ENCODE assay signal across 9 cellular contexts in the genomic region with DNA sequence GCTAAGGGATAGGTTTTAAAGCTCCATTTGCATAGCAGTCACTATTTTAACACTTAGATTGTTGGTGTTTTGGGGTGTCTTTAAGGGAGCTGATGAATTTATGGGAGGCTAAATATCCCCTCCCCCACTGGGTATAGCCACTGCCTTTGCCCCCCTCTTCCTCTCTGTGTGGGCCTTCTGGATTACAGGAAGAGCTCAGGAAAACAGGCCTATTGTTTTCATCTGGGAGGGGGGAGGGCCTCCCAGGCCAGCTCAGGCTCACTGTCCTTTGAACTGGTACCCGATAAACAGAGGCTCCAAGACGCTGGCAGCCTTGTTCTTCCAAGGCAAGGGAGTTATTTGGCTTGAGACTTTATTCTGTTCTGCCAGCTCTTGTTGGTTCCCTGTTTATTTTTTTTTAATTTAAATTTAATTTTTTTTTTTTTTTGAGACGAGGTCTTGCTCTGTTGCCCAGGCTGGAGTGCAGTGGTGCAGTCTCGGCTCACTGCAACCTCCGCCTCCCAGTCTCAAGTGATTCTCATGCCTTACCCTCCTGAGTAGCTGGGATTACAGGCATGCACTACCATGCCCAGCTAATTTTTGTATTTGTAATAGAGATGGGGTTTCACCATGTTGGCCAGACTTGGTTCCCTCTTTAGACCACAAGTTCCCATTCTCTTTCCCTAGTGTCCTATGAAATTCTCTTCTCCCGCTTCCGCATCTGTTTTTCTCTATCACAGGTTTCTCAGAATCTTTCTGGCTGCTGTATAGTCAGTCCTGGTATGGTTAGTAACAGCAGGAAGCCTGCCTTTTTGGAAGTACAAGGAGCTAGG. TPM values are rescaled to one million over a fixed set of nuclear protein-coding genes. Genes with fewer than 3 reads are reported as not detected.
DNase-seq lines count a peak whose midpoint lies in the region; ATAC-seq, FAIRE-seq and TF ChIP-seq lines count a peak whose summit lies in the region.
"Had no signal": no experiment of that assay in that cellular context is flagged by ENCODE, and none has a peak within 500 bp of the region (broad histone marks: within the 10 kb centered on the region; RNA-seq: fewer than 3 reads in every experiment).

No MANE protein-coding gene starts in this region.

- no peak for TF ChIP-seq CTCF in VCaP (conservative IDR thresholded peaks at IDR 0.05)
- no peak for TF ChIP-seq CTCF in cardiac muscle cell (IDR thresholded peaks at IDR 0.05; ENCODE audit: low read depth, low read length)

- H2BK15ac ChIP-seq in neuronal stem cell (ENCODE audit: low read length) = no peak overlapping the region

- ATAC-seq in GM18519 (IDR thresholded peaks at IDR 0.05; ENCODE audit: low FRiP score, unreplicated experiment) (no peak), GM19455 (IDR thresholded peaks at IDR 0.05; ENCODE audit: unreplicated experiment) (no peak)

- H3K9ac ChIP-seq in BLaER1 = no peak overlapping the region
- H3K9ac ChIP-seq in neuronal stem cell (ENCODE audit: low read depth, low read length, poor library complexity) = no peak overlapping the region

- peaks cover 53% of the 10 kb centered on the region for H3K36me3 ChIP-seq in BLaER1
- H3K36me3 ChIP-seq in cardiac muscle cell = no peaks in the 10 kb centered on the region
- peaks cover 0 to 20% of the 10 kb centered on the region in 2 donors for H3K36me3 ChIP-seq in neuronal stem cell (replicated peaks in 1 of 2; ENCODE audit: control insufficient read depth in 2 of 2, insufficient read depth in 2 of 2, low read length in 2 of 2)

- DNase-seq in cardiac muscle cell (ENCODE audit: low read depth in 1 of 2, low spot score in 1 of 2) = peak in 1 of 2 donors; percentile 57
- DNase-seq in neuronal stem cell (ENCODE audit: low spot score) = peak; percentile 48
- DNase-seq in activated CD4-positive, alpha-beta T cell treated with anti-CD3 and anti-CD28 coated beads, Interleukin-2, amount 50 U/mL, for 4 hours = no peak
- DNase-seq in GM12891 (ENCODE audit: insufficient read length, low spot score) = no peak

- peaks cover 2% of the 10 kb centered on the region for H3K79me1 ChIP-seq in neuronal stem cell (ENCODE audit: low read depth, low read length)

- H2BK12ac ChIP-seq in neuronal stem cell (ENCODE audit: low read length) = no peak overlapping the region

- H2BK120ac ChIP-seq in neuronal stem cell (ENCODE audit: low read depth, low read length) = no peak overlapping the region

- H2AK5ac ChIP-seq in neuronal stem cell (ENCODE audit: low read depth, low read length) = no peak overlapping the region

- WGBS in neuronal stem cell (ENCODE audit: extremely low coverage in 2 of 2, insufficient read length in 2 of 2, insufficient replicate concordance in 1 of 2), 2 donors = no CpG with 5 or more reads among the region's 7 CpGs

- no peak overlapping the region for H4K8ac ChIP-seq in neuronal stem cell (ENCODE audit: low read depth, low read length)

- no peak overlapping the region for H3K23ac ChIP-seq in neuronal stem cell (ENCODE audit: low read depth, low read length, poor library complexity)

- no peak overlapping the region for H2AFZ ChIP-seq in neuronal stem cell (ENCODE audit: low read length)

- peaks cover 21% of the 10 kb centered on the region for H3K4me1 ChIP-seq in BLaER1
- H3K4me1 ChIP-seq in cardiac muscle cell (ENCODE audit: low read depth) = peaks cover 11% of the 10 kb centered on the region
- H3K4me1 ChIP-seq in neuronal stem cell (ENCODE audit: control insufficient read depth in 2 of 2, insufficient read depth in 1 of 2, low read depth in 1 of 2, low read length in 2 of 2) = peaks cover 21 to 30% of the 10 kb centered on the region in 2 donors

- no peak for TF ChIP-seq POLR2A in GM12891 (IDR thresholded peaks at IDR 0.05; ENCODE audit: low read depth, low read length)

- H2BK5ac ChIP-seq in neuronal stem cell (ENCODE audit: low read length) = no peak overlapping the region

- H3K14ac ChIP-seq in neuronal stem cell (ENCODE audit: low read length) = no peak overlapping the region

- H3K4me2 ChIP-seq in BLaER1 = peak overlapping the region; percentile 14; the same call in 1 of the 2 replicates
- no peak overlapping the region for H3K4me2 ChIP-seq in neuronal stem cell (ENCODE audit: insufficient read depth, low read length, poor library complexity, severe bottlenecking)

- no peak overlapping the region for H3K18ac ChIP-seq in neuronal stem cell (ENCODE audit: low read length)

- H4K20me1 ChIP-seq in BLaER1 = peaks cover 100% of the 10 kb centered on the region

- no peak overlapping the region for H3K4ac ChIP-seq in neuronal stem cell (ENCODE audit: low read length)

- H3K9me3 ChIP-seq in BLaER1 (no peaks in the 10 kb centered on the region), cardiac muscle cell (ENCODE audit: low read depth) (no peaks in the 10 kb centered on the region), neuronal stem cell (replicated peaks in 1 of 2; ENCODE audit: control insufficient read depth in 2 of 2, insufficient read depth in 1 of 2, low read depth in 1 of 2, low read length in 2 of 2) (no peaks in the 10 kb centered on the region)

- H3K27me3 ChIP-seq in BLaER1 (no peaks in the 10 kb centered on the region), cardiac muscle cell (no peaks in the 10 kb centered on the region), neuronal stem cell (ENCODE audit: control insufficient read depth in 3 of 3, insufficient read depth in 3 of 3, low read depth in 1 of 3, low read length in 3 of 3) (no peaks in the 10 kb centered on the region)

- FAIRE-seq in GM12891 (lab: Jason Lieb, UNC) = no peak

- no peak overlapping the region for H4K91ac ChIP-seq in neuronal stem cell (ENCODE audit: low read depth, low read length, poor library complexity)

- H3K27ac ChIP-seq in BLaER1 = no peak overlapping the region
- peak overlapping the region; percentile 21 for H3K27ac ChIP-seq in VCaP
- peak overlapping the region; percentile 55 for H3K27ac ChIP-seq in cardiac muscle cell
- H3K27ac ChIP-seq in neuronal stem cell (replicated peaks; ENCODE audit: low read length) = no peak overlapping the region

- H3K4me3 ChIP-seq in BLaER1 (no peak overlapping the region), cardiac muscle cell (no peak overlapping the region), neuronal stem cell (ENCODE audit: low read length in 2 of 2) (no peak overlapping the region)

TF ChIP-seq in GM12891, 5 proteins besides CTCF, POLR2A, EP300 and RAD21:
- no peak for TF ChIP-seq SPI1 (IDR thresholded peaks at IDR 0.05; ENCODE audit: low read depth, low read length)
- no peak for TF ChIP-seq POU2F2 (IDR thresholded peaks at IDR 0.05; ENCODE audit: low read depth, low read length)
- no peak for TF ChIP-seq PAX5 (IDR thresholded peaks at IDR 0.05; ENCODE audit: insufficient read depth, low read length, severe bottlenecking)
- TF ChIP-seq POLR2AphosphoS5 (IDR thresholded peaks at IDR 0.05; ENCODE audit: low read depth, low read length) = no peak
- no peak for TF ChIP-seq TAF1 (IDR thresholded peaks at IDR 0.05; ENCODE audit: low read depth, low read length)

RNA-seq across cellular contexts. Expression of a gene that starts 25.1 kb away (rescaled TPM):
- total RNA-seq in cardiac muscle cell = 31.3 and 47.7 TPM in 2 replicates
- 27.1 and 35.9 TPM in 2 replicates for polyA plus RNA-seq in cardiac muscle cell
- polyA plus RNA-seq in neuronal stem cell (2013, experiment 1 of 2) = 29.2 TPM
- 27.0 TPM for polyA plus RNA-seq in neuronal stem cell (2013, experiment 2 of 2)
- 38.9 TPM for polyA plus RNA-seq in GM12891 (2012; ENCODE audit: low read depth, missing spikeins)

RNA-seq across cellular contexts. Expression of a gene that starts 41.1 kb away (rescaled TPM):
- 1.7 and 7.4 TPM in 2 replicates for total RNA-seq in cardiac muscle cell
- 1.3 and 1.6 TPM in 2 replicates for polyA plus RNA-seq in cardiac muscle cell
- polyA plus RNA-seq in neuronal stem cell (2013, experiment 1 of 2) = 0.32 TPM
- 0.28 TPM for polyA plus RNA-seq in neuronal stem cell (2013, experiment 2 of 2)
- polyA plus RNA-seq in GM12891 (2012; ENCODE audit: low read depth, missing spikeins) = 0.12 TPM

RNA-seq across cellular contexts. Expression of a gene that starts 44.6 kb away (rescaled TPM):
- 0.35 and 1.5 TPM in 2 replicates for total RNA-seq in cardiac muscle cell
- polyA plus RNA-seq in cardiac muscle cell = 0.32 and 1.1 TPM in 2 replicates
- polyA plus RNA-seq in neuronal stem cell (2013, experiment 1 of 2) = 0.17 TPM
- 0.12 TPM for polyA plus RNA-seq in neuronal stem cell (2013, experiment 2 of 2)
- 0.27 TPM for polyA plus RNA-seq in GM12891 (2012; ENCODE audit: low read depth, missing spikeins)
- total RNA-seq: HT-29 had no signal

RNA-seq across cellular contexts. Expression of a gene that starts 51.3 kb away (rescaled TPM):
- 15.0 and 18.3 TPM in 2 replicates for total RNA-seq in cardiac muscle cell
- 12.4 and 16.8 TPM in 2 replicates for polyA plus RNA-seq in cardiac muscle cell
- 19.1 TPM for polyA plus RNA-seq in neuronal stem cell (2013, experiment 1 of 2)
- polyA plus RNA-seq in neuronal stem cell (2013, experiment 2 of 2) = 17.9 TPM
- polyA plus RNA-seq in GM12891 (2012; ENCODE audit: low read depth, missing spikeins) = 7.0 TPM

Comparison
In these comparisons a context has a peak if more than half of its experiments do, and no peak if none do; other contexts are left out.
1. H3K27ac ChIP-seq: peak in VCaP (single experiment) and cardiac muscle cell (single experiment); none in BLaER1 (single experiment) and neuronal stem cell (single experiment).